ENCODE assay signal across 8 cellular contexts in the genomic region with DNA sequence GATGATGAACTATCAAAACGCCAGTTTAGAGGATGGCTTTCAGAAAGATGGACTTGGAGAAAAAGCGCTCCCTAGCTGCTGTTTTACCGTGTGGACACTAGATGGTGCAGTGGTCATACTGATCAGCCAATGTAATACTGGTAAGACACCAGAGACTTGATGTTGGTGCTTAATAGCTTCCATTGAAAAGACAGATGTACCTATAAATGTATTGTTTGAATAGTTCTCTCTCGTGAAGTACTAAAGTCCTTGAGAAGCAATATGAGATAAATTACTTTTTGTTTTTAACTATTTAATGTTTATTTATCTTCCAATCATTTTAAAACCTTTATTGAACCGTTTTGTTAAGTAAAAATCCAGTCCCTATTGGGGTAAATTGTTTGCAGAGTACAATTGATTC.
DNase-seq lines count a peak whose midpoint lies in the region; TF ChIP-seq lines count a peak whose summit lies in the region.

No MANE protein-coding gene starts in this region.

- peaks cover 6% of the 10 kb centered on the region for H3K79me2 ChIP-seq in hepatocyte

- no peak overlapping the region for H3K27ac ChIP-seq in SJCRH30
- H3K27ac ChIP-seq in hepatocyte = peak overlapping the region; percentile 53

- H3K9me3 ChIP-seq in SJCRH30 (replicated peaks) (no peaks in the 10 kb centered on the region), hepatocyte (ENCODE audit: low read depth) (no peaks in the 10 kb centered on the region), skeletal muscle satellite cell (replicated peaks; ENCODE audit: low read length) (no peaks in the 10 kb centered on the region)

- in situ Hi-C loops in astrocyte of the spinal cord (cut with HindIII; ENCODE audit: low sequenced_read_pairs) = no loop called here

- H3K36me3 ChIP-seq in SJCRH30 (no peaks in the 10 kb centered on the region), hepatocyte (replicated peaks; ENCODE audit: insufficient read depth, low read depth) (no peaks in the 10 kb centered on the region), skeletal muscle satellite cell (ENCODE audit: insufficient read depth, low read length) (no peaks in the 10 kb centered on the region)

- no peak overlapping the region for H3K4me3 ChIP-seq in HFF-Myc (replicated peaks; ENCODE audit: low read depth, low read length)
- no peak overlapping the region for H3K4me3 ChIP-seq in SJCRH30
- H3K4me3 ChIP-seq in astrocyte of the spinal cord (ENCODE audit: low read depth, low read length) = no peak overlapping the region
- no peak overlapping the region for H3K4me3 ChIP-seq in hepatocyte
- no peak overlapping the region for H3K4me3 ChIP-seq in skeletal muscle satellite cell (ENCODE audit: low read length)

- peak; percentile 45 for DNase-seq in stimulated activated CD4-positive, alpha-beta T cell treated with anti-CD3 and anti-CD28 coated beads, Interleukin-15, amount 100 ng/mL, for 24 hours
- no peak for DNase-seq in stimulated activated CD4-positive, alpha-beta T cell treated with anti-CD3 and anti-CD28 coated beads, Interleukin-12 subunit alpha, Interleukin-12 subunit beta, amount 100 ng/mL, for 4 hours
- DNase-seq in HFF-Myc (ENCODE audit: extremely low read depth, low read depth) (peak; percentile 70), NAMALWA (ENCODE audit: low spot score) (peak; percentile 81), SJCRH30 (peak; percentile 47 to 87), astrocyte of the spinal cord (ENCODE audit: low read depth, low spot score) (peak; percentile 86), hepatocyte (ENCODE audit: low spot score) (peak; percentile 84)

- H2AFZ ChIP-seq in hepatocyte = no peak overlapping the region

- H3K9ac ChIP-seq in skeletal muscle satellite cell (ENCODE audit: low read depth, low read length) = no peak overlapping the region

- 6% methylated on average over 5 of the region's 5 CpGs for WGBS in hepatocyte (ENCODE audit: low lambda C conversion rate, missing lambda C conversion rate)

- H4K20me1 ChIP-seq in hepatocyte (ENCODE audit: insufficient read depth, poor library complexity, severe bottlenecking) = no peaks in the 10 kb centered on the region

- no peaks in the 10 kb centered on the region for H3K27me3 ChIP-seq in SJCRH30
- no peaks in the 10 kb centered on the region for H3K27me3 ChIP-seq in hepatocyte
- no peaks in the 10 kb centered on the region for H3K27me3 ChIP-seq in skeletal muscle satellite cell (ENCODE audit: control insufficient read depth, insufficient read depth, low read length)

- TF ChIP-seq CTCF in HFF-Myc (IDR thresholded peaks at IDR 0.05; ENCODE audit: low read depth, low read length, missing control alignments) (peak; percentile 74), astrocyte of the spinal cord (IDR thresholded peaks at IDR 0.05; ENCODE audit: low read depth, low read length) (peak; percentile 81), hepatocyte (IDR thresholded peaks at IDR 0.05; ENCODE audit: poor library complexity) (peak; percentile 91)

- H3K9me2 ChIP-seq in hepatocyte (replicated peaks; ENCODE audit: insufficient read depth) = no peaks in the 10 kb centered on the region

- H3K4me1 ChIP-seq in SJCRH30 = no peaks in the 10 kb centered on the region
- H3K4me1 ChIP-seq in hepatocyte (ENCODE audit: insufficient read depth) = no peaks in the 10 kb centered on the region
- H3K4me1 ChIP-seq in skeletal muscle satellite cell (ENCODE audit: control insufficient read depth, insufficient read depth, low read length) = peaks cover 10% of the 10 kb centered on the region

- H3K4me2 ChIP-seq in hepatocyte (peak overlapping the region; percentile 8), skeletal muscle satellite cell (ENCODE audit: low read length) (peak overlapping the region; percentile 20)
